ENCODE assay signal across 20 cellular contexts in the genomic region with DNA sequence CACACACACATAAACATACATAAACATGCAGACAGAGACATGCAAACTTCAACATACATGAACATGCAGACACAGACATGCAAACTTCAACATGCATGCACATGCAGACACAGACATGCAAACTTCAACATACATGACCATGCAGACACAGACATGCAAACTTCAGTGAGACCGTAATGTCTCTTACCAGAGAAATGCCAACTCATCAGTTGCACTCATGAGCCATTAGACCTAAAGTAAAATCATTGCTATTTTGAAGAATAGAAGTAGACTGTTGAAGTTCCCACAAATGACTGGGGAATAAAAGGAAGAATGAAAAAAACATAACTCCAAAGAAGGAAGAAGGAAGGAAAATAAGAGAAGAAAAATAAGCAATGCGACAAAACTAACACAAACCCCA.
DNase-seq lines count a peak whose midpoint lies in the region; ATAC-seq, FAIRE-seq and TF ChIP-seq lines count a peak whose summit lies in the region.
"Had no signal": no experiment of that assay in that cellular context is flagged by ENCODE, and none has a peak within 500 bp of the region (broad histone marks: within the 10 kb centered on the region; RNA-seq: fewer than 3 reads in every experiment).

No MANE protein-coding gene starts in this region.

- H3K27me3 ChIP-seq in HepG2 (ENCODE audit: control insufficient read depth in 1 of 2, insufficient read depth in 2 of 2, low read length in 2 of 2): no peaks in the 10 kb centered on the region
- H3K27me3 ChIP-seq in right lobe of liver: no peaks in the 10 kb centered on the region
- no peaks in the 10 kb centered on the region for H3K27me3 ChIP-seq in astrocyte (ENCODE audit: insufficient read depth, low read length)
- no peaks in the 10 kb centered on the region for H3K27me3 ChIP-seq in endodermal cell (ENCODE audit: control insufficient read depth, insufficient read depth, low read length, poor library complexity, severe bottlenecking)

- H3K27ac Mint-ChIP-seq in astrocyte (ENCODE audit: unreplicated experiment) (no peak overlapping the region), nephron (peak overlapping the region; percentile 4 to 77 (median 52)), endodermal cell (no peak overlapping the region)
- H3K27ac Mint-ChIP-seq: HFFc6 had no signal

- no peak for TF ChIP-seq RAD21 in HepG2 (CRISPR knock-in tag; IDR thresholded peaks at IDR 0.05)

- 56% methylated on average over 2 of the region's 2 CpGs for WGBS in HepG2 (ENCODE audit: low lambda C conversion rate)
- 80% methylated on average over 2 of the region's 2 CpGs for WGBS in right lobe of liver (ENCODE audit: insufficient coverage, low coverage, low lambda C conversion rate, missing lambda C conversion rate)
- 86% methylated on average over 1 of the region's 2 CpGs; no CpG with 5 or more reads in 1 of the 2 experiments for WGBS in endodermal cell (ENCODE audit: insufficient coverage in 1 of 2, insufficient read length in 1 of 2), 2 experiments

- POLR2A ChIA-PET in HepG2 (lab: Yijun Ruan, JAX): no interaction called here

- ATAC-seq in HepG2: no peak
- no peak for ATAC-seq in right lobe of liver
- ATAC-seq in HG03571 (IDR thresholded peaks at IDR 0.05; ENCODE audit: unreplicated experiment): no peak

- H3K4me1 Mint-ChIP-seq in astrocyte (ENCODE audit: low read depth, unreplicated experiment) (no peaks in the 10 kb centered on the region), nephron (peaks cover 15% of the 10 kb centered on the region), endodermal cell (no peaks in the 10 kb centered on the region)
- H3K4me1 Mint-ChIP-seq: CD4-positive, alpha-beta memory T cell had no signal

- no peaks in the 10 kb centered on the region for H3K27me3 Mint-ChIP-seq in astrocyte (ENCODE audit: low read depth, unreplicated experiment)
- H3K27me3 Mint-ChIP-seq in nephron (ENCODE audit: low read depth): peaks cover 5% of the 10 kb centered on the region
- peaks cover 3% of the 10 kb centered on the region for H3K27me3 Mint-ChIP-seq in endodermal cell (ENCODE audit: insufficient read depth)

- H4K20me1 ChIP-seq in HepG2 (ENCODE audit: insufficient read depth, low read length): no peaks in the 10 kb centered on the region
- no peaks in the 10 kb centered on the region for H4K20me1 ChIP-seq in astrocyte (ENCODE audit: insufficient read depth, low read length)

- in situ Hi-C loops in HepG2 (cut with HindIII; ENCODE audit: extremely low pct_ligation_motif_present, low pct_unique_long_range_greater_than_20kb): no loop called here

- H3K4me2 ChIP-seq in HepG2 (ENCODE audit: low read depth, low read length) (no peak overlapping the region), astrocyte (ENCODE audit: low read length) (no peak overlapping the region)

- no peak for TF ChIP-seq EP300 in HepG2 (IDR thresholded peaks at IDR 0.05; ENCODE audit: low read depth in 2 of 2, low read length in 2 of 2)
- no peak for TF ChIP-seq EP300 in HepG2 (CRISPR knock-in tag; IDR thresholded peaks at IDR 0.05; ENCODE audit: borderline replicate concordance)

- H3K9me3 ChIP-seq in HepG2 (ENCODE audit: low read length) (peaks cover 46% of the 10 kb centered on the region), right lobe of liver (no peaks in the 10 kb centered on the region), astrocyte (ENCODE audit: insufficient read depth, low read depth, low read length) (no peaks in the 10 kb centered on the region), endodermal cell (ENCODE audit: control insufficient read depth, low read length) (no peaks in the 10 kb centered on the region)
- H3K9me3 ChIP-seq: HAP-1 had no signal

- no peak overlapping the region for H2AFZ ChIP-seq in HepG2 (ENCODE audit: low read length)
- no peak overlapping the region for H2AFZ ChIP-seq in astrocyte (ENCODE audit: low read depth, low read length)

- H3K27ac ChIP-seq in HepG2 (ENCODE audit: extremely low read length, insufficient read depth, low read length): no peak overlapping the region
- H3K27ac ChIP-seq in right lobe of liver: no peak overlapping the region
- no peak overlapping the region for H3K27ac ChIP-seq in astrocyte (ENCODE audit: low read depth, low read length)
- no peak overlapping the region for H3K27ac ChIP-seq in endodermal cell (ENCODE audit: low read depth, low read length)

- TF ChIP-seq POLR2A in HepG2 (IDR thresholded peaks at IDR 0.05; ENCODE audit: insufficient read depth in 1 of 2, low read depth in 2 of 2, low read length in 2 of 2) (no peak), right lobe of liver (IDR thresholded peaks at IDR 0.05) (no peak)

- H3K4me1 ChIP-seq in HepG2 (ENCODE audit: insufficient read depth, low read length) (no peaks in the 10 kb centered on the region), right lobe of liver (no peaks in the 10 kb centered on the region), astrocyte (ENCODE audit: insufficient read depth, low read length) (no peaks in the 10 kb centered on the region), endodermal cell (ENCODE audit: control insufficient read depth, insufficient read depth, low read length) (no peaks in the 10 kb centered on the region)
- H3K4me1 ChIP-seq: HAP-1 had no signal

- H3K79me2 ChIP-seq in HepG2 (ENCODE audit: insufficient read depth, low read length) (no peaks in the 10 kb centered on the region), astrocyte (ENCODE audit: insufficient read depth, low read length) (no peaks in the 10 kb centered on the region)

- H3K36me3 Mint-ChIP-seq in astrocyte (ENCODE audit: low read depth, unreplicated experiment) (no peaks in the 10 kb centered on the region), nephron (ENCODE audit: low read depth) (no peaks in the 10 kb centered on the region), endodermal cell (ENCODE audit: low read depth) (no peaks in the 10 kb centered on the region)
- H3K36me3 Mint-ChIP-seq: CD4-positive, alpha-beta memory T cell had no signal

- no peak overlapping the region for H3K4me3 Mint-ChIP-seq in astrocyte (ENCODE audit: unreplicated experiment)
- no peak overlapping the region for H3K4me3 Mint-ChIP-seq in nephron
- no peak overlapping the region for H3K4me3 Mint-ChIP-seq in endodermal cell
- H3K4me3 Mint-ChIP-seq: CD4-positive, alpha-beta memory T cell; HFFc6 had no signal

- H3K9ac ChIP-seq in HepG2 (ENCODE audit: insufficient read depth, low read depth, low read length) (no peak overlapping the region), astrocyte (ENCODE audit: low read length) (no peak overlapping the region), endodermal cell (ENCODE audit: extremely low read depth, low read length, poor library complexity, severe bottlenecking) (no peak overlapping the region)

- H3K4me3 ChIP-seq in HepG2 (replicated peaks in 1 of 3; ENCODE audit: insufficient read depth in 1 of 3, low read depth in 2 of 3, low read length in 3 of 3): no peak overlapping the region
- H3K4me3 ChIP-seq in right lobe of liver: no peak overlapping the region
- no peak overlapping the region for H3K4me3 ChIP-seq in astrocyte (ENCODE audit: insufficient read depth, low read depth, low read length)
- no peak overlapping the region for H3K4me3 ChIP-seq in endodermal cell (ENCODE audit: low read length)
- H3K4me3 ChIP-seq: HAP-1 had no signal

- TF ChIP-seq CTCF in HepG2 (CRISPR knock-in tag; IDR thresholded peaks at IDR 0.05) (no peak), right lobe of liver (IDR thresholded peaks at IDR 0.05) (no peak), astrocyte (IDR thresholded peaks at IDR 0.05; ENCODE audit: insufficient read depth, low read depth, low read length) (no peak), nephron (IDR thresholded peaks at IDR 0.05; ENCODE audit: unreplicated experiment in 3 of 3) (no peak), endodermal cell (conservative IDR thresholded peaks at IDR 0.05) (no peak)

- intact Hi-C loops in HepG2 (cut with micrococcal nuclease; ENCODE audit: unreplicated experiment) (no loop called here), right lobe of liver (cut with DNase I) (no loop called here)

- no TSS peak for BruUV-seq in HepG2 (replicated peaks; lab: Mats Ljungman, UMichigan)

- FAIRE-seq in HepG2 (lab: Jason Lieb, UNC) (no peak), astrocyte (lab: Jason Lieb, UNC) (peak; percentile 13), urothelium cell line (lab: Jason Lieb, UNC) (peak; percentile 53)
- FAIRE-seq: GM12892, H54 had no signal

- DNase-seq in HepG2 (ENCODE audit: low spot score) (no peak), right lobe of liver (no peak), astrocyte (ENCODE audit: low read depth) (no peak), urothelium cell line (ENCODE audit: low spot score) (no peak), endodermal cell (no peak)
- DNase-seq in stimulated activated CD4-positive, alpha-beta T cell treated with anti-CD3 and anti-CD28 coated beads, Interleukin-15, amount 100 ng/mL, for 24 hours: no peak
- DNase-seq: 8988T; C1 segment of cervical spinal cord; Calu3; CD4-positive, alpha-beta memory T cell; COR-L47; DMS53; DMS79 treated with DMSO at 0.1 percent for 48 hours; GOT3; HFFc6 had no signal

- H3K9me3 Mint-ChIP-seq in astrocyte (ENCODE audit: unreplicated experiment) (peaks cover 9% of the 10 kb centered on the region), nephron (no peaks in the 10 kb centered on the region), endodermal cell (peaks cover under 1% of the 10 kb centered on the region)
- H3K9me3 Mint-ChIP-seq: HFFc6 had no signal

- CTCF ChIA-PET in HepG2 (lab: Yijun Ruan, JAX; ENCODE audit: low intra/inter-chr PET ratio, low total read pairs): no interaction called here

- H3K36me3 ChIP-seq in HepG2 (replicated peaks in 1 of 2; ENCODE audit: control insufficient read depth in 1 of 2, insufficient read depth in 2 of 2, low read length in 2 of 2): no peaks in the 10 kb centered on the region
- no peaks in the 10 kb centered on the region for H3K36me3 ChIP-seq in right lobe of liver
- H3K36me3 ChIP-seq in astrocyte (ENCODE audit: insufficient read depth, low read length): no peaks in the 10 kb centered on the region
- no peaks in the 10 kb centered on the region for H3K36me3 ChIP-seq in endodermal cell (ENCODE audit: control insufficient read depth, insufficient read depth, low read length)
- H3K36me3 ChIP-seq: HAP-1 had no signal

TF ChIP-seq in HepG2, 621 proteins besides CTCF, POLR2A, EP300 and RAD21 (continues in another document):
- TF ChIP-seq E2F2 (CRISPR knock-in tag; IDR thresholded peaks at IDR 0.05; ENCODE audit: borderline replicate concordance): no peak
- no peak for TF ChIP-seq SMARCE1 (IDR thresholded peaks at IDR 0.05; ENCODE audit: borderline replicate concordance)

Comparison
In these comparisons a context has a peak if more than half of its experiments do, and no peak if none do; other contexts are left out.
1. H3K27ac Mint-ChIP-seq: peak in nephron (3 of 3); none in astrocyte (single experiment) and endodermal cell (single experiment).